Comparison of ENCODE assay signal across 1 cellular context in the genomic region with DNA sequence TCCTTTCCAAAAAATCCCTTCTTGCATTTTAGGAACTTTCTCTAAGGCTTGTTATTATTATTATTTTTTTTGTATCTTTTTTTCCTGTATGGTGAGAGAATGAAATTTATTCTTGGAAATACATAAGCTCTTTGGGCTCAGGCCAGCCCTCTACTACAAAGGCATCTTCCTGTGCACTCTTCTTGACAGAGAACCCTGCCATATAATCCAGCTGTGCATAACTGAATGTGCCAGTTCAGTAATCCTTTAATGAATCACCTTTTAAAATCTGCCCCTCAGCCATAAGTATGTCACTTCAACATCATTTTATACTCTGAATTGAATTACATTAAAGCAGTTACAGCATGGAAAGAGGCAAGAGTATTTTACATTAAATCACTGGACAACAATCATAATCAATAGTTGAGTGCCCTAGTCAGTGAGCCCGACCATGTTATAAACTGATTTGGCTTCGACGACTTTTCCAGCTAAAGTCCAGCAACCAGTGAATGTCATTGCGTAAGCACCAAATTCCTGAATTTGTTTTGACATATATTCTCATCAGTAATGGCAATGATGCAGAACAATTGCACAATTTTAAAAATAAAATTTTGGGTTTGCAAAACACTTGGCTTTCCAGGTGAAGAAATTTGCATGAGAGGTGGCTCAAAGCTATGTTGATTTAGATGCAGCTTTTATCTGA.
TF ChIP-seq lines count a peak whose summit lies in the region.

No MANE protein-coding gene starts in this region.

TF ChIP-seq in SK-N-SH, 30 proteins besides CTCF, POLR2A, EP300 and RAD21 (continued from another document):
- no peak for TF ChIP-seq FOSL2 (IDR thresholded peaks at IDR 0.05; ENCODE audit: borderline replicate concordance, low read depth)
- no peak for TF ChIP-seq MAX (IDR thresholded peaks at IDR 0.05; ENCODE audit: low read depth)
- no peak for TF ChIP-seq JUND (IDR thresholded peaks at IDR 0.05)
- TF ChIP-seq TCF12 (IDR thresholded peaks at IDR 0.05): no peak
- no peak for TF ChIP-seq YY1 (IDR thresholded peaks at IDR 0.05; ENCODE audit: low read depth)
- no peak for TF ChIP-seq FOXM1 (IDR thresholded peaks at IDR 0.05; ENCODE audit: low read depth)
- TF ChIP-seq, protein P1, sequence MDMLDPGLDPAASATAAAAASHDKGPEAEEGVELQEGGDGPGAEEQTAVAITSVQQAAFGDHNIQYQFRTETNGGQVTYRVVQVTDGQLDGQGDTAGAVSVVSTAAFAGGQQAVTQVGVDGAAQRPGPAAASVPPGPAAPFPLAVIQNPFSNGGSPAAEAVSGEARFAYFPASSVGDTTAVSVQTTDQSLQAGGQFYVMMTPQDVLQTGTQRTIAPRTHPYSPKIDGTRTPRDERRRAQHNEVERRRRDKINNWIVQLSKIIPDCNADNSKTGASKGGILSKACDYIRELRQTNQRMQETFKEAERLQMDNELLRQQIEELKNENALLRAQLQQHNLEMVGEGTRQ (IDR thresholded peaks at IDR 0.05; ENCODE audit: borderline replicate concordance, low read depth, low read length): no peak
- TF ChIP-seq, protein P2, sequence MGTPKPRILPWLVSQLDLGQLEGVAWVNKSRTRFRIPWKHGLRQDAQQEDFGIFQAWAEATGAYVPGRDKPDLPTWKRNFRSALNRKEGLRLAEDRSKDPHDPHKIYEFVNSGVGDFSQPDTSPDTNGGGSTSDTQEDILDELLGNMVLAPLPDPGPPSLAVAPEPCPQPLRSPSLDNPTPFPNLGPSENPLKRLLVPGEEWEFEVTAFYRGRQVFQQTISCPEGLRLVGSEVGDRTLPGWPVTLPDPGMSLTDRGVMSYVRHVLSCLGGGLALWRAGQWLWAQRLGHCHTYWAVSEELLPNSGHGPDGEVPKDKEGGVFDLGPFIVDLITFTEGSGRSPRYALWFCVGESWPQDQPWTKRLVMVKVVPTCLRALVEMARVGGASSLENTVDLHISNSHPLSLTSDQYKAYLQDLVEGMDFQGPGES (IDR thresholded peaks at IDR 0.05; ENCODE audit: low read depth, low read length): no peak
- TF ChIP-seq SIN3A (IDR thresholded peaks at IDR 0.05; ENCODE audit: borderline replicate concordance, low read depth, low read length): no peak
- no peak for TF ChIP-seq GABPA (IDR thresholded peaks at IDR 0.05; ENCODE audit: low read depth)
- no peak for TF ChIP-seq RCOR1 (IDR thresholded peaks at IDR 0.05; ENCODE audit: low read length)
- no peak; the same call in 1 of the 2 replicates for TF ChIP-seq NFIC (IDR thresholded peaks at IDR 0.05; ENCODE audit: borderline replicate concordance)
- no peak for TF ChIP-seq POLR2AphosphoS5 (IDR thresholded peaks at IDR 0.05; ENCODE audit: low read depth, low read length)
